ENCODE assay signal across 8 cellular contexts in genomic region chr14:23056956-23057756, GRCh38. TPM values are rescaled to one million over a fixed set of nuclear protein-coding genes. Genes with fewer than 3 reads are reported as not detected.
DNase-seq lines count a peak whose midpoint lies in the region; ATAC-seq, FAIRE-seq and TF ChIP-seq lines count a peak whose summit lies in the region.

TSS of gene CDH24 (minus strand) at chr14:23057520. CDS start at chr14:23055733, 1,787 bp downstream.

- peak; percentile 57 to 76 (median 60) for DNase-seq in CD4-positive, alpha-beta memory T cell
- DNase-seq in H54 (ENCODE audit: insufficient read length, low spot score) (peak; percentile 63), PC-9 (peak; percentile 40 to 78), adipocyte (ENCODE audit: low read depth) (peak; percentile 90), right cardiac atrium (peak; percentile 71 to 91 (median 89)), sciatic nerve (ENCODE audit: low spot score) (peak; percentile 85), amygdala (lab: John Stamatoyannopoulos, UW) (no peak), NCI-H1694 (lab: John Stamatoyannopoulos, UW) (no peak)

- H3K27me3 ChIP-seq in CD4-positive, alpha-beta memory T cell (ENCODE audit: insufficient read depth, low read length): no peaks in the 10 kb centered on the region
- H3K27me3 ChIP-seq in PC-9 (ENCODE audit: insufficient read depth, low read depth) (no peaks in the 10 kb centered on the region), adipocyte (replicated peaks; ENCODE audit: control insufficient read depth, insufficient read depth, low read length) (no peaks in the 10 kb centered on the region), right cardiac atrium (ENCODE audit: control insufficient read depth, insufficient read depth) (no peaks in the 10 kb centered on the region)

- peaks cover 18 to 33% of the 10 kb centered on the region in 2 donors for H3K36me3 Mint-ChIP-seq in CD4-positive, alpha-beta memory T cell

- no peaks in the 10 kb centered on the region for H3K9me3 Mint-ChIP-seq in CD4-positive, alpha-beta memory T cell

- peak within 1 kb of the TSS; percentile 87 to 95 (median 90) for H3K4me3 Mint-ChIP-seq in CD4-positive, alpha-beta memory T cell

- H3K27ac ChIP-seq in CD4-positive, alpha-beta memory T cell (ENCODE audit: low read depth, low read length): peak within 1 kb of the TSS; percentile 36
- H3K27ac ChIP-seq in PC-9 (no peak within 1 kb of the TSS), right cardiac atrium (ENCODE audit: low read length) (no peak within 1 kb of the TSS)

- H3K9me2 ChIP-seq in PC-9 (ENCODE audit: insufficient read depth): no peaks in the 10 kb centered on the region

- H3K4me3 ChIP-seq in CD4-positive, alpha-beta memory T cell (ENCODE audit: low read length in 2 of 2): peak within 1 kb of the TSS; percentile 36 to 89
- H3K4me3 ChIP-seq in PC-9: peak within 1 kb of the TSS; percentile 64
- H3K4me3 ChIP-seq in adipocyte (ENCODE audit: low read length): peak within 1 kb of the TSS; percentile 74
- peak within 1 kb of the TSS; percentile 83 for H3K4me3 ChIP-seq in right cardiac atrium (ENCODE audit: low read length)

- TF ChIP-seq CTCF in PC-9 (conservative IDR thresholded peaks at IDR 0.05): no peak

- peak within 1 kb of the TSS; percentile 71 for H3K9ac ChIP-seq in adipocyte (ENCODE audit: low read length)

- H3K4me1 ChIP-seq in CD4-positive, alpha-beta memory T cell (ENCODE audit: insufficient read depth, low read length): peaks cover 17% of the 10 kb centered on the region
- peaks cover 17% of the 10 kb centered on the region for H3K4me1 ChIP-seq in PC-9 (replicated peaks; ENCODE audit: insufficient read depth)
- peaks cover 13% of the 10 kb centered on the region for H3K4me1 ChIP-seq in adipocyte (ENCODE audit: control insufficient read depth, insufficient read depth, low read length)
- peaks cover 3% of the 10 kb centered on the region for H3K4me1 ChIP-seq in right cardiac atrium (ENCODE audit: control insufficient read depth, insufficient read depth, low read length)

- H3K36me3 ChIP-seq in CD4-positive, alpha-beta memory T cell (ENCODE audit: insufficient read depth, low read length): peaks cover 22% of the 10 kb centered on the region
- 0 out of 2 replicates have a peak, but pooled peaks cover 9% of the 10 kb centered on the region for H3K36me3 ChIP-seq in PC-9 (ENCODE audit: low read depth)
- peaks cover 35% of the 10 kb centered on the region for H3K36me3 ChIP-seq in adipocyte (ENCODE audit: control insufficient read depth, insufficient read depth, low read length, severe bottlenecking)

- H3K27me3 Mint-ChIP-seq in CD4-positive, alpha-beta memory T cell: peaks cover 0 to 1% of the 10 kb centered on the region in 2 donors

- peak; percentile 46 for TF ChIP-seq POLR2A in H54 (IDR thresholded peaks at IDR 0.05; ENCODE audit: low read depth, low read length)

- BruUV-seq in PC-9 (replicated peaks; lab: Mats Ljungman, UMichigan): no TSS peak

- CTCF ChIA-PET in CD4-positive, alpha-beta memory T cell (lab: Charles Lee; ENCODE audit: partially characterized antibody): interaction anchor here (0.7 to 19.0 kb wide), 33 partner anchors 9 to 1216 kb away, joined by 3 to 1070 read pairs (median 6); partner anchors contain the start of genes ACIN1, AJUBA, C14orf119 and HAUS4
- CTCF ChIA-PET in PC-9 (lab: Charles Lee): interaction anchor here (0.5 to 1.2 kb wide), 8 partner anchors 11 to 1069 kb away, joined by 3 to 6 read pairs (median 4); partner anchors contain the start of genes AJUBA and HAUS4

- peak within 1 kb of the TSS; percentile 58 for H2AFZ ChIP-seq in PC-9

- ATAC-seq in right cardiac atrium: peak; percentile 64 to 75
- peak; percentile 70 for ATAC-seq in sciatic nerve

- intact Hi-C loops in CD4-positive, alpha-beta memory T cell (cut with micrococcal nuclease): loop anchor here (1.0 to 5.0 kb wide), 3 partner anchors 50 to 486 kb away; no protein-coding TSS in a partner anchor
- intact Hi-C loops in PC-9 (cut with micrococcal nuclease; ENCODE audit: unreplicated experiment) (loop anchor here (2.0 to 5.0 kb wide), 3 partner anchors 130 to 1140 kb away; partner anchors contain the start of gene PRMT5), right cardiac atrium (cut with DNase I) (loop anchor here in 2 of 4 donors (2.0 kb wide), 1 partner anchor 70 kb away; no protein-coding TSS in a partner anchor), sciatic nerve (cut with DNase I) (loop anchor here (2.0 kb wide), 1 partner anchor 70 kb away; no protein-coding TSS in a partner anchor)

- peaks cover 11 to 21% (median 15%) of the 10 kb centered on the region in 4 donors for H3K4me1 Mint-ChIP-seq in CD4-positive, alpha-beta memory T cell

- H3F3A ChIP-seq in PC-9 (ENCODE audit: insufficient read depth, low read depth): peaks cover 42% of the 10 kb centered on the region

- H3K79me2 ChIP-seq in PC-9 (ENCODE audit: low read depth): no peaks in the 10 kb centered on the region

- peak within 1 kb of the TSS; percentile 60 to 84 (median 82) for H3K27ac Mint-ChIP-seq in CD4-positive, alpha-beta memory T cell

- no peaks in the 10 kb centered on the region for H3K9me3 ChIP-seq in CD4-positive, alpha-beta memory T cell (ENCODE audit: control insufficient read depth in 1 of 2, low read length in 2 of 2)
- H3K9me3 ChIP-seq in PC-9 (ENCODE audit: insufficient read depth, low read depth) (no peaks in the 10 kb centered on the region), adipocyte (ENCODE audit: control insufficient read depth, low read length) (no peaks in the 10 kb centered on the region), right cardiac atrium (ENCODE audit: control insufficient read depth, low read length) (no peaks in the 10 kb centered on the region)

- peak within 1 kb of the TSS; percentile 90 for H3K4me2 ChIP-seq in PC-9

- no peak for FAIRE-seq in H54 (lab: Jason Lieb, UNC)

- WGBS in right cardiac atrium: 2% methylated on average over 72 of the region's 73 CpGs

- POLR2A ChIA-PET in CD4-positive, alpha-beta memory T cell (lab: Charles Lee; ENCODE audit: partially characterized antibody): interaction anchor here (0.7 to 9.4 kb wide), 21 partner anchors 11 to 501 kb away, joined by 3 to 82 read pairs (median 4); partner anchors contain the start of genes ACIN1, AJUBA, C14orf119 and HAUS4
- POLR2A ChIA-PET in PC-9 (lab: Charles Lee; ENCODE audit: unreplicated experiment): interaction anchor here (1.0 kb wide), 1 partner anchor 38 kb away, joined by 4 read pairs; the partner anchor contains the start of gene ACIN1

- H4K20me1 ChIP-seq in PC-9 (ENCODE audit: insufficient read depth): no peaks in the 10 kb centered on the region

RNA-seq across cellular contexts. Expression of gene CDH24, which starts in this region (rescaled TPM):
- 1 to 10 TPM; 1.3 to 1.6 TPM for total RNA-seq in CD4-positive, alpha-beta memory T cell
- polyA plus RNA-seq in CD4-positive, alpha-beta memory T cell: under 1 TPM; 0.15 to 0.53 TPM
- total RNA-seq in PC-9 (2021): 16.4 and 18.8 TPM in 2 replicates
- 1 to 10 TPM in 3 of 4 donors, under 1 TPM in 1; 0.95 to 2.3 (median 2.2) TPM for total RNA-seq in right cardiac atrium
- polyA plus RNA-seq in right cardiac atrium: 2.5 TPM
- 6.5 TPM for total RNA-seq in sciatic nerve

Comparison
In these comparisons a context has a peak if more than half of its experiments do, and no peak if none do; other contexts are left out.
1. DNase-seq: peak in CD4-positive, alpha-beta memory T cell (5 of 5), H54 (single experiment), PC-9 (2 of 2), adipocyte (single experiment), right cardiac atrium (3 of 3) and sciatic nerve (single experiment); none in amygdala (0 of 56) and NCI-H1694 (single experiment).
2. Peak in every context shown above with its lines, with median percentiles within 50 percentile points of each other: H3K4me3 ChIP-seq.